In genomic region chr19:43315851-43316250, GRCh38 we compare ENCODE assay signal across 2 cellular contexts.
TF ChIP-seq lines count a peak whose summit lies in the region.

No MANE protein-coding gene starts in this region.

TF ChIP-seq in HEK293, 187 proteins besides CTCF, POLR2A, EP300 and RAD21:
- TF ChIP-seq ZNF433 (tag by site-specific recombination; IDR thresholded peaks at IDR 0.05; ENCODE audit: low read depth) = no peak
- no peak for TF ChIP-seq ZNF530 (tag by site-specific recombination; IDR thresholded peaks at IDR 0.05; ENCODE audit: low read depth)
- no peak for TF ChIP-seq KLF17 (tag by site-specific recombination; IDR thresholded peaks at IDR 0.05)
- no peak for TF ChIP-seq ZNF48 (tag by site-specific recombination; IDR thresholded peaks at IDR 0.05)
- no peak for TF ChIP-seq ZNF16 (tag by site-specific recombination; IDR thresholded peaks at IDR 0.05; ENCODE audit: low read depth)
- TF ChIP-seq ZNF639 (tag by site-specific recombination; IDR thresholded peaks at IDR 0.05) = no peak
- TF ChIP-seq ZBTB49 (tag by site-specific recombination; IDR thresholded peaks at IDR 0.05; ENCODE audit: low read depth) = no peak
- TF ChIP-seq EGR2 (tag by site-specific recombination; IDR thresholded peaks at IDR 0.05; ENCODE audit: low read depth) = peak; percentile 61; the same call in 1 of the 2 replicates
- no peak for TF ChIP-seq ATF2 (tag by site-specific recombination; IDR thresholded peaks at IDR 0.05; ENCODE audit: low read depth)
- no peak for TF ChIP-seq ZNF350 (tag by site-specific recombination; IDR thresholded peaks at IDR 0.05)
- peak; percentile 72 for TF ChIP-seq ZFHX2 (tag by site-specific recombination; conservative IDR thresholded peaks at IDR 0.05)
- TF ChIP-seq ZSCAN16 (tag by site-specific recombination; IDR thresholded peaks at IDR 0.05) = no peak
- no peak for TF ChIP-seq TCF7L2 (IDR thresholded peaks at IDR 0.05; ENCODE audit: borderline replicate concordance, low read depth, low read length)
- no peak for TF ChIP-seq ZNF274 (IDR thresholded peaks at IDR 0.05; ENCODE audit: low read length)
- TF ChIP-seq ZNF274 (tag by site-specific recombination; IDR thresholded peaks at IDR 0.05; ENCODE audit: borderline replicate concordance) = no peak
- no peak for TF ChIP-seq GFI1B (tag by site-specific recombination; IDR thresholded peaks at IDR 0.05)
- no peak for TF ChIP-seq ZNF2 (tag by site-specific recombination; IDR thresholded peaks at IDR 0.05)

TF ChIP-seq in K562, 482 proteins besides CTCF, POLR2A, EP300 and RAD21:
- TF ChIP-seq MAZ (CRISPR knock-in tag; conservative IDR thresholded peaks at IDR 0.05 in 1 of 2, IDR thresholded peaks at IDR 0.05 in 1 of 2) (0 out of 4 replicates have a peak, but pooled peaks of 1 of the 2 experiments have one; percentile 34), VEZF1 (CRISPR knock-in tag; IDR thresholded peaks at IDR 0.05) (0 out of 2 replicates have a peak, but pooled peaks have one; percentile 24), BACH1 (tag; IDR thresholded peaks at IDR 0.05) (no peak), GABPA (tag; conservative IDR thresholded peaks at IDR 0.05; ENCODE audit: low read depth) (peak; percentile 60; the same call in 1 of the 2 replicates)
